ENCODE assay signal across 9 cellular contexts in genomic region chr12:118525216-118525615, GRCh38.
"Had no signal": no experiment of that assay in that cellular context is flagged by ENCODE, and none has a peak within 500 bp of the region (broad histone marks: within the 10 kb centered on the region; RNA-seq: fewer than 3 reads in every experiment).

No MANE protein-coding gene starts in this region.

- FAIRE-seq: H1, H54, HTR-8/SVneo had no signal

- H3K27ac ChIP-seq: GM23248, KMS-11 had no signal

- DNase-seq: GM23248, H9, HCEC 1CT, HFFc6, KBM-7 had no signal

- H3K4me3 ChIP-seq: GM23248 had no signal

- H3K4me2 ChIP-seq: KMS-11 had no signal

- H3K9ac ChIP-seq: GM23248, KMS-11 had no signal

- H2AFZ ChIP-seq: GM23248 had no signal
